ENCODE assay signal across 1 cellular context in the genomic region with DNA sequence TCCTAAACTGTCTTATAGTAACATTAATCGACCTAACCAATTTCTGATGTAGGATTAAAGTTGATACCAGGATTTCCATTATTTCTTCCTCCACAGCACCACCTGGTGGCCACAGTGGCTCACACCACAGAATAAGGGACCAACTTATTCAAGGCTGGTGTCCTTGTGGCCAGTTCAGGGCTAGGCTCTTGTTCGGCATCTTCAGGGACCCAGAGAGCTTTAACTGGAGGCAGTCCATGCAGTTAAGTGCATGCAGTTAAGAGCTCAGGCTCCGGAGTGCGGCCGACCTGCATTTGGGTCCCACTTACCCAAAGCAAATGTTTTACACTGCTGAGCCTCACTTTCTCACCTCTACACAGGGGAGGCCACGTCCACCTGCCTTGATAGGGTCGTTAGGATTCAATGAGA.
TF ChIP-seq lines count a peak whose summit lies in the region.

No MANE protein-coding gene starts in this region.

TF ChIP-seq in IMR-90, 13 proteins besides CTCF, POLR2A, EP300 and RAD21:
- TF ChIP-seq USF2 (IDR thresholded peaks at IDR 0.05; ENCODE audit: low read depth, low read length) (no peak), MXI1 (IDR thresholded peaks at IDR 0.05; ENCODE audit: borderline replicate concordance, low read depth, low read length) (no peak), SMC3 (IDR thresholded peaks at IDR 0.05; ENCODE audit: low read depth, low read length) (peak; percentile 90), BHLHE40 (IDR thresholded peaks at IDR 0.05; ENCODE audit: low read depth, low read length) (no peak), CEBPB (IDR thresholded peaks at IDR 0.05; ENCODE audit: low read depth, low read length) (no peak), RFX5 (IDR thresholded peaks at IDR 0.05; ENCODE audit: low read depth, low read length) (no peak), FOS (IDR thresholded peaks at IDR 0.05; ENCODE audit: low read depth, low read length) (no peak)
- TF ChIP-seq, protein P1, sequence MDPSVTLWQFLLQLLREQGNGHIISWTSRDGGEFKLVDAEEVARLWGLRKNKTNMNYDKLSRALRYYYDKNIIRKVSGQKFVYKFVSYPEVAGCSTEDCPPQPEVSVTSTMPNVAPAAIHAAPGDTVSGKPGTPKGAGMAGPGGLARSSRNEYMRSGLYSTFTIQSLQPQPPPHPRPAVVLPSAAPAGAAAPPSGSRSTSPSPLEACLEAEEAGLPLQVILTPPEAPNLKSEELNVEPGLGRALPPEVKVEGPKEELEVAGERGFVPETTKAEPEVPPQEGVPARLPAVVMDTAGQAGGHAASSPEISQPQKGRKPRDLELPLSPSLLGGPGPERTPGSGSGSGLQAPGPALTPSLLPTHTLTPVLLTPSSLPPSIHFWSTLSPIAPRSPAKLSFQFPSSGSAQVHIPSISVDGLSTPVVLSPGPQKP (IDR thresholded peaks at IDR 0.05; ENCODE audit: borderline replicate concordance, low read depth, low read length) = no peak
